In the genomic region with DNA sequence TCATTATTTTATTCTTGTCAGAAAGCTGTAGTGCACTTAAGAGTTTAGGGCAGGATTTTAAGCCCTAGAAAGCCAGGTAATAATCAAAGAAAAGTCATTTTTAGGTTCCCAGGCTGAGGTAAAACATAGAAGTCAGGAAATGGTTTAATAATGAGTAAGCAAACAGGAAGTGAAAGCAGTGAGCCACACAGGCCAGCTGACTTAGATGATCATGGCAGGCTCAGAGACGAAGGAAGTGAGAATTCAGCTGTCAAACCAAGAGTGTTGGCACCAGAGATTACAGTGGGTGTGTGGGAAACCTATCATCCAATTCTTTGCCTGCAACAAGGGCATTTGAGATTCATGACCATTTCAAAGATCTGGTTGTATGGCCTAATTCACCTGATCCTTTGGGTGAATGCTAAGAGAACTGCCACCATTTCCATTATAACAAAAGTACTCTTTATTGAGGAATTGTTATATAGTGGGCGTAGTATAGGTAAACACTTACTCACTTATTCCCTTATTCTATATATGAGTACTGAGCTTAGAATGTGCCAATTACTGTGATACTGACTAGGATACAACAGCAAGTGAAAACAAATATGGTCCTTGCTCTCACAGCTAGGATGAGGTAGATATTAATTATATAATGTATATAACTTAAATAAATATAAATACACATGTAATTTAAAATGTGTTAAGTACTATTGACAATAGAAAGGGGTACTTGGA, we compare ENCODE assay signal across 8 cellular contexts.
DNase-seq lines count a peak whose midpoint lies in the region; ATAC-seq, FAIRE-seq and TF ChIP-seq lines count a peak whose summit lies in the region.

No MANE protein-coding gene starts in this region.

- H3K27me3 ChIP-seq in right lobe of liver, result no peaks in the 10 kb centered on the region
- no peaks in the 10 kb centered on the region; a peak in 1 of 5 replicates for H3K27me3 ChIP-seq in HepG2 (ENCODE audit: control insufficient read depth in 1 of 2, insufficient read depth in 2 of 2, low read length in 2 of 2)

- intact Hi-C loops in right lobe of liver (cut with DNase I), result no loop called here
- intact Hi-C loops in HepG2 (cut with micrococcal nuclease; ENCODE audit: unreplicated experiment), result no loop called here
- intact Hi-C loops in OCI-LY7 (cut with micrococcal nuclease; ENCODE audit: unreplicated experiment), result no loop called here
- intact Hi-C loops in left colon (cut with DNase I, micrococcal nuclease), result no loop called here

- no peak overlapping the region for H3K4me2 ChIP-seq in HepG2 (ENCODE audit: low read depth, low read length)
- peak overlapping the region; percentile 31; the same call in 1 of the 2 replicates for H3K4me2 ChIP-seq in OCI-LY7 (ENCODE audit: low read length)

- no peak for DNase-seq in right lobe of liver
- no peak for DNase-seq in HepG2 (ENCODE audit: low spot score)
- peak; percentile 73 for DNase-seq in OCI-LY7 (ENCODE audit: low spot score)
- peak; percentile 63 for DNase-seq in activated effector memory CD4-positive, alpha-beta T cell treated with anti-CD3 and anti-CD28 coated beads, Interleukin-2, amount 50 U/mL, for 16 hours
- peak; percentile 9 to 23 for DNase-seq in left colon
- peak; percentile 16 for DNase-seq in stimulated activated naive CD4-positive, alpha-beta T cell treated with Interleukin-2 at 50 U/mL for 16 hours (lab: John Stamatoyannopoulos, UW)
- DNase-seq in OCI-M2 (lab: John Stamatoyannopoulos, UW; ENCODE audit: unreplicated experiment), result no peak

- no peak overlapping the region for H3K9ac ChIP-seq in HepG2 (ENCODE audit: insufficient read depth, low read depth, low read length)

- ATAC-seq in right lobe of liver, result peak; percentile 60 to 80 (median 74)
- ATAC-seq in HepG2, result no peak
- peak; percentile 100 for ATAC-seq in HG03025 (IDR thresholded peaks at IDR 0.05; ENCODE audit: low FRiP score, unreplicated experiment)
- ATAC-seq in left colon, result no peak

- no peak for TF ChIP-seq POLR2A in right lobe of liver (IDR thresholded peaks at IDR 0.05)
- no peak for TF ChIP-seq POLR2A in HepG2 (IDR thresholded peaks at IDR 0.05; ENCODE audit: insufficient read depth in 1 of 2, low read depth in 2 of 2, low read length in 2 of 2)

- H2AFZ ChIP-seq in HepG2 (ENCODE audit: low read length) (no peak overlapping the region), OCI-LY7 (ENCODE audit: low read length) (no peak overlapping the region)

- TF ChIP-seq EP300 in HepG2 (IDR thresholded peaks at IDR 0.05; ENCODE audit: low read depth in 2 of 2, low read length in 2 of 2) (no peak), HepG2 (CRISPR knock-in tag; IDR thresholded peaks at IDR 0.05; ENCODE audit: borderline replicate concordance) (no peak)

- no peak overlapping the region for H3K27ac ChIP-seq in right lobe of liver
- no peak overlapping the region for H3K27ac ChIP-seq in HepG2 (ENCODE audit: extremely low read length, insufficient read depth, low read length)
- no peak overlapping the region for H3K27ac ChIP-seq in OCI-LY7 (ENCODE audit: low read depth, low read length, poor library complexity, severe bottlenecking)

- no peaks in the 10 kb centered on the region for H3K9me2 ChIP-seq in OCI-LY7 (ENCODE audit: insufficient read depth, low read length)

- BruUV-seq in HepG2 (replicated peaks; lab: Mats Ljungman, UMichigan), result no TSS peak
- no TSS peak for BruUV-seq in OCI-LY7 (replicated peaks; lab: Mats Ljungman, UMichigan)

- no peak for FAIRE-seq in HepG2 (lab: Jason Lieb, UNC)

- 50% methylated on average over 2 of the region's 2 CpGs for WGBS in right lobe of liver (ENCODE audit: insufficient coverage, low coverage, low lambda C conversion rate, missing lambda C conversion rate)
- WGBS in HepG2 (ENCODE audit: low lambda C conversion rate), result 45% methylated on average over 2 of the region's 2 CpGs

- no peak for TF ChIP-seq RAD21 in HepG2 (CRISPR knock-in tag; IDR thresholded peaks at IDR 0.05)

- TF ChIP-seq CTCF in right lobe of liver (IDR thresholded peaks at IDR 0.05), result no peak
- TF ChIP-seq CTCF in HepG2 (CRISPR knock-in tag; IDR thresholded peaks at IDR 0.05), result no peak
- TF ChIP-seq CTCF in OCI-LY7 (conservative IDR thresholded peaks at IDR 0.05; ENCODE audit: low read length), result no peak

- H3K4me1 ChIP-seq in right lobe of liver (no peaks in the 10 kb centered on the region), HepG2 (ENCODE audit: insufficient read depth, low read length) (no peaks in the 10 kb centered on the region), OCI-LY7 (ENCODE audit: insufficient read depth, low read length, poor library complexity, severe bottlenecking) (peaks cover 11% of the 10 kb centered on the region)

- H3K36me3 ChIP-seq in right lobe of liver, result no peaks in the 10 kb centered on the region
- H3K36me3 ChIP-seq in HepG2 (replicated peaks in 1 of 2; ENCODE audit: control insufficient read depth in 1 of 2, insufficient read depth in 2 of 2, low read length in 2 of 2), result no peaks in the 10 kb centered on the region
- no peaks in the 10 kb centered on the region for H3K36me3 ChIP-seq in OCI-LY7 (ENCODE audit: insufficient read depth, low read length)

- H3K79me2 ChIP-seq in HepG2 (ENCODE audit: insufficient read depth, low read length), result no peaks in the 10 kb centered on the region
- no peaks in the 10 kb centered on the region for H3K79me2 ChIP-seq in OCI-LY7 (ENCODE audit: insufficient read depth, low read depth, low read length)

- POLR2A ChIA-PET in HepG2 (lab: Yijun Ruan, JAX) (no interaction called here), OCI-LY7 (lab: Charles Lee) (interaction anchor here (1.4 kb wide), 1 partner anchor 13 kb away, joined by 4 read pairs; no protein-coding TSS in a partner anchor)

- no peaks in the 10 kb centered on the region for H4K20me1 ChIP-seq in HepG2 (ENCODE audit: insufficient read depth, low read length)
- H4K20me1 ChIP-seq in OCI-LY7 (ENCODE audit: insufficient read depth, low read length), result no peaks in the 10 kb centered on the region

- H3K4me3 ChIP-seq in right lobe of liver (no peak overlapping the region), HepG2 (replicated peaks in 1 of 3; ENCODE audit: insufficient read depth in 1 of 3, low read depth in 2 of 3, low read length in 3 of 3) (no peak overlapping the region), OCI-LY7 (ENCODE audit: low read depth, low read length, poor library complexity, severe bottlenecking) (no peak overlapping the region)

- no peaks in the 10 kb centered on the region for H3K9me3 ChIP-seq in right lobe of liver
- H3K9me3 ChIP-seq in HepG2 (ENCODE audit: low read length), result peaks cover 55% of the 10 kb centered on the region
- H3K9me3 ChIP-seq in OCI-LY7 (ENCODE audit: low read length), result no peaks in the 10 kb centered on the region

- CTCF ChIA-PET in HepG2 (lab: Yijun Ruan, JAX; ENCODE audit: low intra/inter-chr PET ratio, low total read pairs) (no interaction called here), OCI-LY7 (lab: Charles Lee; ENCODE audit: unreplicated experiment) (interaction anchor here (0.8 kb wide), 1 partner anchor 49 kb away, joined by 3 read pairs; no protein-coding TSS in a partner anchor)

- in situ Hi-C loops in HepG2 (cut with HindIII; ENCODE audit: extremely low pct_ligation_motif_present, low pct_unique_long_range_greater_than_20kb), result no loop called here

TF ChIP-seq in HepG2, 621 proteins besides CTCF, POLR2A, EP300 and RAD21:
- TF ChIP-seq ZNF747 (CRISPR knock-in tag; IDR thresholded peaks at IDR 0.05; ENCODE audit: borderline replicate concordance) (no peak), SPEN (CRISPR knock-in tag; IDR thresholded peaks at IDR 0.05; ENCODE audit: low read depth) (no peak), MTA3 (CRISPR knock-in tag; IDR thresholded peaks at IDR 0.05) (no peak), CEBPG (CRISPR knock-in tag; IDR thresholded peaks at IDR 0.05) (no peak), ZIK1 (CRISPR knock-in tag; IDR thresholded peaks at IDR 0.05; ENCODE audit: borderline replicate concordance, low read depth) (no peak), ZMAT3 (CRISPR knock-in tag; conservative IDR thresholded peaks at IDR 0.05) (no peak), SP5 (CRISPR knock-in tag; IDR thresholded peaks at IDR 0.05; ENCODE audit: borderline replicate concordance, low read depth) (no peak), ISL2 (CRISPR knock-in tag; IDR thresholded peaks at IDR 0.05) (no peak), ATF1 (CRISPR knock-in tag; IDR thresholded peaks at IDR 0.05) (no peak), ZNF496 (CRISPR knock-in tag; IDR thresholded peaks at IDR 0.05; ENCODE audit: insufficient replicate concordance) (no peak), KLF11 (CRISPR knock-in tag; IDR thresholded peaks at IDR 0.05) (no peak), ZNF891 (CRISPR knock-in tag; IDR thresholded peaks at IDR 0.05) (no peak), BORCS8-MEF2B (CRISPR knock-in tag; IDR thresholded peaks at IDR 0.05) (no peak), ZNF460 (CRISPR knock-in tag; IDR thresholded peaks at IDR 0.05; ENCODE audit: borderline replicate concordance) (no peak)
- TF ChIP-seq, protein P1, sequence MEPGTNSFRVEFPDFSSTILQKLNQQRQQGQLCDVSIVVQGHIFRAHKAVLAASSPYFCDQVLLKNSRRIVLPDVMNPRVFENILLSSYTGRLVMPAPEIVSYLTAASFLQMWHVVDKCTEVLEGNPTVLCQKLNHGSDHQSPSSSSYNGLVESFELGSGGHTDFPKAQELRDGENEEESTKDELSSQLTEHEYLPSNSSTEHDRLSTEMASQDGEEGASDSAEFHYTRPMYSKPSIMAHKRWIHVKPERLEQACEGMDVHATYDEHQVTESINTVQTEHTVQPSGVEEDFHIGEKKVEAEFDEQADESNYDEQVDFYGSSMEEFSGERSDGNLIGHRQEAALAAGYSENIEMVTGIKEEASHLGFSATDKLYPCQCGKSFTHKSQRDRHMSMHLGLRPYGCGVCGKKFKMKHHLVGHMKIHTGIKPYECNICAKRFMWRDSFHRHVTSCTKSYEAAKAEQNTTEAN (CRISPR knock-in tag; conservative IDR thresholded peaks at IDR 0.05), result no peak
- TF ChIP-seq, protein P2, sequence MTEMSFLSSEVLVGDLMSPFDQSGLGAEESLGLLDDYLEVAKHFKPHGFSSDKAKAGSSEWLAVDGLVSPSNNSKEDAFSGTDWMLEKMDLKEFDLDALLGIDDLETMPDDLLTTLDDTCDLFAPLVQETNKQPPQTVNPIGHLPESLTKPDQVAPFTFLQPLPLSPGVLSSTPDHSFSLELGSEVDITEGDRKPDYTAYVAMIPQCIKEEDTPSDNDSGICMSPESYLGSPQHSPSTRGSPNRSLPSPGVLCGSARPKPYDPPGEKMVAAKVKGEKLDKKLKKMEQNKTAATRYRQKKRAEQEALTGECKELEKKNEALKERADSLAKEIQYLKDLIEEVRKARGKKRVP (CRISPR knock-in tag; IDR thresholded peaks at IDR 0.05), result no peak

Comparison
In these comparisons a context has a peak if more than half of its experiments do, and no peak if none do; other contexts are left out.
1. ATAC-seq: peak in right lobe of liver (4 of 4) and HG03025 (single experiment); none in HepG2 (single experiment) and left colon (single experiment).
2. DNase-seq: peak in OCI-LY7 (single experiment), activated effector memory CD4-positive, alpha-beta T cell treated with anti-CD3 and anti-CD28 coated beads, Interleukin-2, amount 50 U/mL, for 16 hours (single experiment), left colon (2 of 2) and stimulated activated naive CD4-positive, alpha-beta T cell treated with Interleukin-2 at 50 U/mL for 16 hours (single experiment); none in right lobe of liver (0 of 3), HepG2 (single experiment) and OCI-M2 (single experiment).